In genomic region chr9:136445799-136446198, GRCh38 we compare ENCODE assay signal across 26 cellular contexts.
"Had no signal": no experiment of that assay in that cellular context is flagged by ENCODE, and none has a peak within 500 bp of the region (broad histone marks: within the 10 kb centered on the region; RNA-seq: fewer than 3 reads in every experiment).

No MANE protein-coding gene starts in this region.

- H3K4me1 ChIP-seq: left ventricle myocardium inferior, pancreas, prostate gland, sigmoid colon, suprapubic skin, tibial artery, upper lobe of right lung had no signal

- H3K4me3 ChIP-seq: left ventricle myocardium inferior, lung, pancreas, prostate gland, sigmoid colon, spleen, suprapubic skin, thoracic aorta, tibial artery, upper lobe of right lung had no signal

- H3K27me3 ChIP-seq: pancreas, sigmoid colon, spleen, suprapubic skin, tibial artery, upper lobe of right lung had no signal

- ATAC-seq: natural killer cell; pancreas; right cardiac atrium; stimulated activated effector memory CD8-positive, alpha-beta T cell treated with anti-CD3 and anti-CD28 coated beads, Interleukin-12 subunit alpha, Interleukin-12 subunit beta, amount 100 ng/mL, for 72 hours; upper lobe of right lung had no signal

- H3K27ac ChIP-seq: left ventricle myocardium inferior, pancreas, prostate gland, sigmoid colon, spleen, suprapubic skin, thoracic aorta, tibial artery, upper lobe of right lung had no signal

- DNase-seq: hypothalamus; islet precursor cell; left ventricle myocardium inferior; mesendoderm; naive B cell; natural killer cell; nephron progenitor cell; nucleus accumbens; pancreas; posterior cingulate gyrus; retina; right cardiac atrium; sigmoid colon; small intestine; spleen; stimulated activated CD4-positive, alpha-beta T cell treated with anti-CD3 and anti-CD28 coated beads, Interleukin-4, amount 100 ng/mL, for 24 hours; stimulated activated naive CD4-positive, alpha-beta T cell; tibial artery; trophoblast cell; upper lobe of right lung had no signal

- H3K9me3 ChIP-seq: left ventricle myocardium inferior, pancreas, prostate gland, sigmoid colon, spleen, suprapubic skin, thoracic aorta, tibial artery, upper lobe of right lung had no signal

- FAIRE-seq: pancreas, small intestine, urothelium cell line had no signal
